Comparison of ENCODE assay signal across 8 cellular contexts in genomic region chr19:4474504-4475136, GRCh38. TPM values are rescaled to one million over a fixed set of nuclear protein-coding genes. Genes with fewer than 3 reads are reported as not detected.
DNase-seq lines count a peak whose midpoint lies in the region; ATAC-seq and TF ChIP-seq lines count a peak whose summit lies in the region.

No MANE protein-coding gene starts in this region.

- no peaks in the 10 kb centered on the region for H3K9me3 Mint-ChIP-seq in chondrocyte (ENCODE audit: low read depth)

- H3K36me3 Mint-ChIP-seq in chondrocyte (ENCODE audit: low read depth) = peaks cover 5% of the 10 kb centered on the region

- DNase-seq in AG20443 (ENCODE audit: low spot score) (peak; percentile 73), GM19240 (ENCODE audit: insufficient read length, low spot score) (peak; percentile 61), OCI-LY7 (ENCODE audit: low spot score) (peak; percentile 72), chondrocyte (ENCODE audit: low spot score) (no peak), middle frontal gyrus (ENCODE audit: extremely low spot score, low spot score) (peak; percentile 56), mesenteric fat pad (ENCODE audit: low spot score) (no peak), AML-193 (lab: John Stamatoyannopoulos, UW) (no peak)

- peaks cover 27% of the 10 kb centered on the region for H3K79me2 ChIP-seq in OCI-LY7 (ENCODE audit: insufficient read depth, low read depth, low read length)

- H3K36me3 ChIP-seq in OCI-LY7 (ENCODE audit: insufficient read depth, low read length) = peaks cover 27% of the 10 kb centered on the region

- H3K4me2 ChIP-seq in OCI-LY7 (ENCODE audit: low read length) = peak overlapping the region; percentile 91

- H3K9me3 ChIP-seq in OCI-LY7 (ENCODE audit: low read length) = no peaks in the 10 kb centered on the region

- peak overlapping the region; percentile 87 for H3K4me3 Mint-ChIP-seq in chondrocyte (ENCODE audit: unreplicated experiment)

- CTCF ChIA-PET in OCI-LY7 (lab: Charles Lee; ENCODE audit: unreplicated experiment) = interaction anchor here (0.5 to 0.6 kb wide), 2 partner anchors 114 to 1482 kb away, joined by 3 read pairs; no protein-coding TSS in a partner anchor

- H3K4me1 ChIP-seq in OCI-LY7 (ENCODE audit: insufficient read depth, low read length, poor library complexity, severe bottlenecking) = peaks cover 30% of the 10 kb centered on the region

- no peaks in the 10 kb centered on the region for H3K9me2 ChIP-seq in OCI-LY7 (ENCODE audit: insufficient read depth, low read length)

- H3K27ac Mint-ChIP-seq in chondrocyte (ENCODE audit: unreplicated experiment) = peak overlapping the region; percentile 89

- no peak for ATAC-seq in HG02981 (IDR thresholded peaks at IDR 0.05; ENCODE audit: unreplicated experiment)

- H2AFZ ChIP-seq in OCI-LY7 (ENCODE audit: low read length) = peak overlapping the region; percentile 43; the same call in 1 of the 2 replicates

- H3K27ac ChIP-seq in OCI-LY7 (ENCODE audit: low read depth, low read length, poor library complexity, severe bottlenecking) = peak overlapping the region; percentile 31

- BruUV-seq in OCI-LY7 (replicated peaks; lab: Mats Ljungman, UMichigan) = no TSS peak

- no peaks in the 10 kb centered on the region for H4K20me1 ChIP-seq in OCI-LY7 (ENCODE audit: insufficient read depth, low read length)

- POLR2A ChIA-PET in OCI-LY7 (lab: Charles Lee) = interaction anchor here (0.6 to 1.1 kb wide), 3 partner anchors 64 to 250 kb away, joined by 3 read pairs; no protein-coding TSS in a partner anchor

- peaks cover 21% of the 10 kb centered on the region for H3K4me1 Mint-ChIP-seq in chondrocyte (ENCODE audit: low read depth)

- H3K4me3 ChIP-seq in OCI-LY7 (ENCODE audit: low read depth, low read length, poor library complexity, severe bottlenecking) = peak overlapping the region; percentile 98

- intact Hi-C loops in OCI-LY7 (cut with micrococcal nuclease; ENCODE audit: unreplicated experiment) = loop anchor here (5.0 kb wide), 1 partner anchor 72 kb away; the partner anchor contains the start of genes CHAF1A and SH3GL1

- no peak for TF ChIP-seq CTCF in OCI-LY7 (conservative IDR thresholded peaks at IDR 0.05; ENCODE audit: low read length)
- TF ChIP-seq CTCF in chondrocyte (IDR thresholded peaks at IDR 0.05) = no peak

- H3K27me3 Mint-ChIP-seq in chondrocyte (ENCODE audit: low read depth) = no peaks in the 10 kb centered on the region

RNA-seq across cellular contexts. Expression of gene HDGFL2, which starts 2.5 kb away (rescaled TPM):
- 54.5 and 79.9 TPM in 2 replicates for total RNA-seq in OCI-LY7 (2014; rRNA removed; shearing (Covaris generic))
- 77.3 and 85.9 TPM in 2 replicates for total RNA-seq in OCI-LY7 (2022)
- total RNA-seq in chondrocyte = 50.0 to 66.5 TPM (median 51.7 TPM) in 3 replicates
- total RNA-seq in mesenteric fat pad = 22.8 TPM

RNA-seq across cellular contexts. Expression of gene UBXN6, which starts 17.0 kb away (rescaled TPM):
- total RNA-seq in OCI-LY7 (2014; rRNA removed; shearing (Covaris generic)) = 42.3 and 43.5 TPM in 2 replicates
- 51.9 and 57.0 TPM in 2 replicates for total RNA-seq in OCI-LY7 (2022)
- 83.7 to 90.2 TPM (median 86.9 TPM) in 3 replicates for total RNA-seq in chondrocyte
- 119 TPM for total RNA-seq in mesenteric fat pad

RNA-seq across cellular contexts. Expression of gene PLIN4, which starts 43.7 kb away (rescaled TPM):
- 0.13 TPM in 1 of 2 replicates, not detected in the other for total RNA-seq in OCI-LY7 (2014; rRNA removed; shearing (Covaris generic))
- 0.24 and 0.32 TPM in 2 replicates for total RNA-seq in OCI-LY7 (2022)
- total RNA-seq in chondrocyte = 0.05 TPM in 2 of 3 replicates, not detected in the other
- total RNA-seq in mesenteric fat pad = 2,078 TPM

Comparison
In these comparisons a context has a peak if more than half of its experiments do, and no peak if none do; other contexts are left out.
1. DNase-seq: peak in AG20443 (single experiment), GM19240 (single experiment), OCI-LY7 (single experiment) and middle frontal gyrus (single experiment); none in chondrocyte (single experiment), mesenteric fat pad (single experiment) and AML-193 (0 of 2).
2. RNA of gene PLIN4, which starts 43.7 kb away (total RNA-seq): 2,078 TPM in mesenteric fat pad (single experiment); 0.13 to 0.32 TPM in OCI-LY7 and 0.05 TPM in chondrocyte; every median in the first group is over 1,000 times any median in the second.